Comparison of ENCODE assay signal across 8 cellular contexts in the genomic region with DNA sequence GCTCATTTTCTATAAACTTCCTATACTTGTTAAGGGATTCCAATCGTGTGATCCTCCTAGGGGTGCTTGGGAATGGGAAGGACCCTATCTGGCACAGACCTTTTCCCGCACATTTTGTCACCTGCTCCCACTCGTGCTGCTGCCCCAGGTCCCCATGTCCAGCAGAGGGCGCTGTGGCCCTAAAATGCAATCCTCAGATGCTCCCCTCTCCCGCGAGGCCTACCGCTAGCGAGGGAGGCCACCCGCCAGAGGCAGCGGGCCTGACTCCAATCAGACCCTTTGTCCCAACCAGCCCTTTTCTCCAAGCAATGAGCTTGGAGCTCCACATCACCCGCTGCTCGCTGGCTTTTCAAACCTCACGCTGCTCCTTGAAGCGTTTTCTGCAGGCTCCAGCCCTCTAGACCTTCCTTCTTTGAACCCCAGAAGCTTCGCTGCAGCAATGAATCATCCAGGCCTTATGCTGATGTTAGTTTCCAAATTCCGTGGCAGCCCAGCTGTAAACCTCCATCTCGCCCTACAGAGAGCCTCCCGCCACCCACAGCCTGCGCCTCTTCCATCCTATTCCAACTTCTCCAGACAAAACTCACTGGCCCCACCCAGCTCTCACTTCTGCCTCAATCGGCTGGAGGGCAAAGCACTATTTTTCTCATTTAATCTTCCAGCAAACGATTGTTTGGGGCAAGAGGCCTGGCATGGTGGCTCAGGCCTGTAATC.
DNase-seq lines count a peak whose midpoint lies in the region; ATAC-seq and TF ChIP-seq lines count a peak whose summit lies in the region.

No MANE protein-coding gene starts in this region.

- H3K4me3 Mint-ChIP-seq in nephron progenitor cell: no peak overlapping the region

- peaks cover 11% of the 10 kb centered on the region for H3K27me3 Mint-ChIP-seq in nephron progenitor cell (ENCODE audit: low read depth, poor library complexity)

- peak; percentile 97 for TF ChIP-seq CTCF in nephron progenitor cell (IDR thresholded peaks at IDR 0.05)

- H3K9me3 Mint-ChIP-seq in nephron progenitor cell: peaks cover 6% of the 10 kb centered on the region

- H3K36me3 Mint-ChIP-seq in nephron progenitor cell (ENCODE audit: low read depth): no peaks in the 10 kb centered on the region

- DNase-seq in EH (ENCODE audit: low read depth): peak; percentile 92
- peak; percentile 80 for DNase-seq in LoVo (ENCODE audit: low spot score)
- DNase-seq in RKO (ENCODE audit: low spot score): peak; percentile 83
- DNase-seq in activated T-helper 1 cell treated with Interleukin-2 at 50 U/mL for 16 hours (ENCODE audit: low read depth): peak; percentile 69
- peak; percentile 91 for DNase-seq in fibroblast of peridontal ligament (ENCODE audit: extremely low read depth)
- peak; percentile 97 for DNase-seq in nephron progenitor cell
- DNase-seq in stimulated activated naive CD4-positive, alpha-beta T cell treated with Interleukin-2 at 50 U/mL for 16 hours (lab: John Stamatoyannopoulos, UW): peak; percentile 83

- H3K27ac Mint-ChIP-seq in nephron progenitor cell: peak overlapping the region; percentile 89

- no peak for ATAC-seq in GM18519 (IDR thresholded peaks at IDR 0.05; ENCODE audit: low FRiP score, unreplicated experiment)

- H3K4me1 Mint-ChIP-seq in nephron progenitor cell: peaks cover 51% of the 10 kb centered on the region
